In the genomic region with DNA sequence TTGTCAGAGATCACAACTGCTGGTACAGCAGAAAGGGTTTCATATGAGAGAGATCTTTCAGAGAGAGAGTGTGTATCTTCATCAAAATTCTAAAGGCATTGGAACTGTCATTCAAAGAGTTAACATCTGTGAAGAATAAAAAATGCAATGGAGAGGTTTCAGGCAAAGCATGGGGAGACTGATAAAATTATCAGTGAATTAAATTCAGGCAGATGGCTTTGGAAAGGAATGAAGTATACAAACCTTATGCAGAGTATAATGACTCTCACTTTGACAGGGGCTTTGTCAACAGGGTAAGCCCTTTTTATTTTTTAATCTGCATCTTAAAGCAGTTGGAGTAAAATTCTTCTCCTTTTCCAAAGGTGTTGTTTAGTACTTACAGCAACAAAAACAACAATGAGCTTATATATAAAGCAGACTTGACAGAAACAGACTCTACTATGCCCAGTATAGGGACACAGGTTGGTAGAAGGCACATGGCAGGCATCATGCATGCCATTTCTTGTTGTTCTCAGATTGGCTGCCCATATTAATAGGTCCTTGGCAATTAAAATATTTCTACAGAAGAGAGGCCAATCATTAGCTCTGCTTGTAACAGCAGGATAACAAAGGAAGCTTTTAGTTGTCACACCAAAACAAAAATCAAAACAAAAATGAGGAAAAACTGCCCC, we compare ENCODE assay signal across 20 cellular contexts. TPM values are rescaled to one million over a fixed set of nuclear protein-coding genes. Genes with fewer than 3 reads are reported as not detected.
"Had no signal": no experiment of that assay in that cellular context is flagged by ENCODE, and none has a peak within 500 bp of the region (broad histone marks: within the 10 kb centered on the region; RNA-seq: fewer than 3 reads in every experiment).

No MANE protein-coding gene starts in this region.

- FAIRE-seq: colon, keratinocyte, TTC549 had no signal

- H3K9me3 ChIP-seq: adrenal gland, esophagus muscularis mucosa, left ventricle myocardium inferior, transverse colon had no signal

- DNase-seq: activated B cell treated with CpG ODN at 0.5 μM for 24 hours; activated CD4-positive, alpha-beta T cell treated with anti-CD3 and anti-CD28 coated beads for 48 hours; activated CD8-positive, alpha-beta T cell treated with anti-CD3 and anti-CD28 coated beads for 36 hours; activated effector memory CD4-positive, alpha-beta T cell treated with anti-CD3 and anti-CD28 coated beads, Interleukin-2, amount 50 U/mL, for 16 hours; activated T-cell treated with anti-CD3 and anti-CD28 coated beads, Interleukin-2, amount 50 U/mL, for 48 hours; left ventricle myocardium inferior; mesenchymal stem cell; natural killer cell; stimulated activated CD4-positive, alpha-beta T cell treated with anti-CD3 and anti-CD28 coated beads, Interleukin-2, amount 100 ng/mL, for 48 hours; T-helper 2 cell; transverse colon had no signal

- H3K27ac ChIP-seq: adrenal gland, esophagus muscularis mucosa, hepatocyte, left ventricle myocardium inferior, transverse colon had no signal

- H3K4me3 ChIP-seq: adrenal gland, esophagus muscularis mucosa, hepatocyte, left ventricle myocardium inferior, transverse colon had no signal

- H3K27me3 ChIP-seq: adrenal gland, esophagus muscularis mucosa, hepatocyte, transverse colon had no signal

- H3K4me1 ChIP-seq: adrenal gland, esophagus muscularis mucosa, left ventricle myocardium inferior, transverse colon had no signal

- H3K36me3 ChIP-seq: adrenal gland, esophagus muscularis mucosa, left ventricle myocardium inferior, transverse colon had no signal

RNA-seq across cellular contexts. Expression of gene NXPH1, which starts 54.9 kb away (rescaled TPM):
- total RNA-seq: activated B cell treated with CpG ODN at 0.5 μM for 24 hours; activated CD8-positive, alpha-beta T cell treated with anti-CD3 and anti-CD28 coated beads for 36 hours; cardiac septum; esophagus muscularis mucosa; glomerular endothelial cell; hepatocyte; left ventricle myocardium inferior; natural killer cell; skeletal muscle tissue; transverse colon had no signal
- polyA plus RNA-seq: hepatocyte, keratinocyte had no signal
